Comparison of ENCODE assay signal across 8 cellular contexts in genomic region chr19:41310031-41310831, GRCh38. TPM values are rescaled to one million over a fixed set of nuclear protein-coding genes. Genes with fewer than 3 reads are reported as not detected.
A peak's percentile ranks its signal among the peaks of the same experiment; 100 is the strongest.
DNase-seq lines count a peak whose midpoint lies in the region; ATAC-seq and TF ChIP-seq lines count a peak whose summit lies in the region.

TSS of gene CCDC97 (plus strand) at chr19:41310172. CDS start at chr19:41310311, 139 bp downstream.

- intact Hi-C loops in activated T-helper 1 cell treated with anti-CD3 and anti-CD28 coated beads, Interleukin-12 subunit alpha, Interleukin-12 subunit beta, Interleukin-2, Interleukin-4 antibody, amounts not matched to agents 30 ng/mL and 10 ng/mL and 1 ng/mL, durations not matched to agents 14 hours and 24 hours and 36 hours (cut with micrococcal nuclease): loop anchor here (1.0 kb wide), 2 partner anchors 17 to 41 kb away; no protein-coding TSS in a partner anchor
- intact Hi-C loops in naive thymus-derived CD4-positive, alpha-beta T cell (cut with micrococcal nuclease): loop anchor here (1.0 to 10.0 kb wide), 5 partner anchors 17 to 222 kb away; partner anchors contain the start of genes BCKDHA (in 2 of the 2), DMAC2 (in 2 of the 2) and EXOSC5 (in 2 of the 2)

- peak within 1 kb of the TSS; percentile 70 for H2AFZ ChIP-seq in KMS-11 (ENCODE audit: low read depth)

- TF ChIP-seq CTCF in KMS-11 (conservative IDR thresholded peaks at IDR 0.05; ENCODE audit: low read depth, low read length): no peak

- ATAC-seq in GM21529 (IDR thresholded peaks at IDR 0.05; ENCODE audit: unreplicated experiment): peak; percentile 53
- peak; percentile 72 for ATAC-seq in naive thymus-derived CD4-positive, alpha-beta T cell

- peaks cover 46% of the 10 kb centered on the region for H3K4me1 ChIP-seq in KMS-11 (ENCODE audit: low read depth, poor library complexity, severe bottlenecking)
- H3K4me1 ChIP-seq in naive thymus-derived CD4-positive, alpha-beta T cell (ENCODE audit: control insufficient read depth in 2 of 2, insufficient read depth in 2 of 2, low read length in 2 of 2): peaks cover 51 to 59% of the 10 kb centered on the region in 2 donors

- peak within 1 kb of the TSS; percentile 95 for H3K4me3 Mint-ChIP-seq in activated T-helper 1 cell treated with anti-CD3 and anti-CD28 coated beads, Interleukin-12 subunit alpha, Interleukin-12 subunit beta, Interleukin-2, Interleukin-4 antibody, amounts not matched to agents 30 ng/mL and 10 ng/mL and 1 ng/mL, durations not matched to agents 14 hours and 24 hours and 36 hours
- H3K4me3 Mint-ChIP-seq in naive thymus-derived CD4-positive, alpha-beta T cell: peak within 1 kb of the TSS; percentile 93 to 100 (median 96)

- H3K4me1 Mint-ChIP-seq in activated T-helper 1 cell treated with anti-CD3 and anti-CD28 coated beads, Interleukin-12 subunit alpha, Interleukin-12 subunit beta, Interleukin-2, Interleukin-4 antibody, amounts not matched to agents 30 ng/mL and 10 ng/mL and 1 ng/mL, durations not matched to agents 14 hours and 24 hours and 36 hours (ENCODE audit: low read depth): peaks cover 65% of the 10 kb centered on the region
- H3K4me1 Mint-ChIP-seq in naive thymus-derived CD4-positive, alpha-beta T cell: peaks cover 52 to 89% (median 68%) of the 10 kb centered on the region in 7 donors

- no peaks in the 10 kb centered on the region for H3K9me3 ChIP-seq in naive thymus-derived CD4-positive, alpha-beta T cell (ENCODE audit: control insufficient read depth in 2 of 3, low read length in 3 of 3)

- no peaks in the 10 kb centered on the region for H3K27me3 ChIP-seq in KMS-11 (ENCODE audit: insufficient read depth, low read depth)
- H3K27me3 ChIP-seq in naive thymus-derived CD4-positive, alpha-beta T cell (ENCODE audit: control insufficient read depth in 2 of 2, insufficient read depth in 2 of 2, low read length in 2 of 2): no peaks in the 10 kb centered on the region

- no peaks in the 10 kb centered on the region for H3K27me3 Mint-ChIP-seq in activated T-helper 1 cell treated with anti-CD3 and anti-CD28 coated beads, Interleukin-12 subunit alpha, Interleukin-12 subunit beta, Interleukin-2, Interleukin-4 antibody, amounts not matched to agents 30 ng/mL and 10 ng/mL and 1 ng/mL, durations not matched to agents 14 hours and 24 hours and 36 hours (ENCODE audit: insufficient read depth)
- H3K27me3 Mint-ChIP-seq in naive thymus-derived CD4-positive, alpha-beta T cell: peaks cover 0 to 3% (median 0%) of the 10 kb centered on the region in 5 donors

- peak within 1 kb of the TSS; percentile 38 for H3K4me3 ChIP-seq in KMS-11 (IDR thresholded peaks at IDR 0.05; ENCODE audit: insufficient read depth, low read depth, low read length)
- H3K4me3 ChIP-seq in naive thymus-derived CD4-positive, alpha-beta T cell (ENCODE audit: low read length): peak within 1 kb of the TSS; percentile 72

- POLR2A ChIA-PET in naive thymus-derived CD4-positive, alpha-beta T cell (lab: Charles Lee): interaction anchor here (0.6 to 15.1 kb wide), 12 partner anchors 8 to 140 kb away, joined by 3 to 339 read pairs (median 5); partner anchors contain the start of genes B9D2, HNRNPUL1 and TGFB1

- peak within 1 kb of the TSS; percentile 94 for H3K27ac Mint-ChIP-seq in activated T-helper 1 cell treated with anti-CD3 and anti-CD28 coated beads, Interleukin-12 subunit alpha, Interleukin-12 subunit beta, Interleukin-2, Interleukin-4 antibody, amounts not matched to agents 30 ng/mL and 10 ng/mL and 1 ng/mL, durations not matched to agents 14 hours and 24 hours and 36 hours
- H3K27ac Mint-ChIP-seq in naive thymus-derived CD4-positive, alpha-beta T cell: peak within 1 kb of the TSS; percentile 94 to 99 (median 98)

- peak within 1 kb of the TSS; percentile 90 for H3K9ac ChIP-seq in KMS-11

- DNase-seq in DMS114 treated with DMSO at 0.1 percent for 48 hours (lab: John Stamatoyannopoulos, UW; ENCODE audit: unreplicated experiment) (peak; percentile 82), RKO (ENCODE audit: low spot score) (peak; percentile 87), fibroblast of gingiva (ENCODE audit: low read depth) (peak; percentile 88)
- peak; percentile 89 for DNase-seq in activated T-helper 1 cell treated with anti-CD3 and anti-CD28 coated beads, Interleukin-12 subunit alpha, Interleukin-12 subunit beta, Interleukin-2, Interleukin-4 antibody, amounts not matched to agents 30 ng/mL and 10 ng/mL and 1 ng/mL, durations not matched to agents 14 hours and 24 hours and 36 hours (ENCODE audit: low spot score)
- peak; percentile 85 to 94 (median 91) for DNase-seq in naive thymus-derived CD4-positive, alpha-beta T cell
- peak; percentile 82 to 98 (median 86) for DNase-seq in stimulated activated naive CD4-positive, alpha-beta T cell (lab: John Stamatoyannopoulos, UW)

- H3K27ac ChIP-seq in KMS-11: peak within 1 kb of the TSS; percentile 95
- H3K27ac ChIP-seq in naive thymus-derived CD4-positive, alpha-beta T cell (ENCODE audit: low read depth, low read length): peak within 1 kb of the TSS; percentile 87

- H3K4me2 ChIP-seq in KMS-11: peak within 1 kb of the TSS; percentile 89

- H4K20me1 ChIP-seq in KMS-11 (ENCODE audit: insufficient read depth): no peaks in the 10 kb centered on the region

- no peaks in the 10 kb centered on the region; the same call in 1 of the 2 replicates for H3K36me3 ChIP-seq in KMS-11 (ENCODE audit: insufficient read depth)
- H3K36me3 ChIP-seq in naive thymus-derived CD4-positive, alpha-beta T cell (ENCODE audit: control insufficient read depth in 2 of 3, insufficient read depth in 3 of 3, low read length in 3 of 3): peaks cover 3 to 32% (median 5%) of the 10 kb centered on the region in 3 experiments

- peaks cover 30% of the 10 kb centered on the region for H3K79me2 ChIP-seq in KMS-11 (ENCODE audit: insufficient read depth, low read depth)

- CTCF ChIA-PET in naive thymus-derived CD4-positive, alpha-beta T cell (lab: Charles Lee): interaction anchor here (0.6 to 7.2 kb wide), 3 partner anchors 34 to 517 kb away, joined by 4 to 78 read pairs (median 9); no protein-coding TSS in a partner anchor

- no peaks in the 10 kb centered on the region for H3K9me3 Mint-ChIP-seq in activated T-helper 1 cell treated with anti-CD3 and anti-CD28 coated beads, Interleukin-12 subunit alpha, Interleukin-12 subunit beta, Interleukin-2, Interleukin-4 antibody, amounts not matched to agents 30 ng/mL and 10 ng/mL and 1 ng/mL, durations not matched to agents 14 hours and 24 hours and 36 hours
- peaks cover 0 to 10% (median 0%) of the 10 kb centered on the region in 11 donors for H3K9me3 Mint-ChIP-seq in naive thymus-derived CD4-positive, alpha-beta T cell

- H3K36me3 Mint-ChIP-seq in activated T-helper 1 cell treated with anti-CD3 and anti-CD28 coated beads, Interleukin-12 subunit alpha, Interleukin-12 subunit beta, Interleukin-2, Interleukin-4 antibody, amounts not matched to agents 30 ng/mL and 10 ng/mL and 1 ng/mL, durations not matched to agents 14 hours and 24 hours and 36 hours (ENCODE audit: low read depth): peaks cover 32% of the 10 kb centered on the region
- H3K36me3 Mint-ChIP-seq in naive thymus-derived CD4-positive, alpha-beta T cell: peaks cover 5 to 35% (median 11%) of the 10 kb centered on the region in 5 donors

RNA-seq across cellular contexts. Expression of gene CCDC97, which starts in this region (rescaled TPM):
- 35.3 and 36.1 TPM in 2 replicates for total RNA-seq in activated T-helper 1 cell treated with anti-CD3 and anti-CD28 coated beads, Interleukin-12 subunit alpha, Interleukin-12 subunit beta, Interleukin-2, Interleukin-4 antibody, amounts not matched to agents 30 ng/mL and 10 ng/mL and 1 ng/mL, durations not matched to agents 14 hours and 24 hours and 36 hours
- total RNA-seq in naive thymus-derived CD4-positive, alpha-beta T cell: 10 to 100 TPM; 35.9 to 56.5 (median 49.1) TPM
- 10 to 100 TPM; 22.3 to 27.6 TPM for polyA plus RNA-seq in naive thymus-derived CD4-positive, alpha-beta T cell

Comparison
In these comparisons a context has a peak if more than half of its experiments do, and no peak if none do; other contexts are left out.
1. Peak in every context shown above with its lines: DNase-seq, ATAC-seq, H3K4me3 ChIP-seq and H3K27ac ChIP-seq.